Comparison of ENCODE assay signal across 9 cellular contexts in the genomic region with DNA sequence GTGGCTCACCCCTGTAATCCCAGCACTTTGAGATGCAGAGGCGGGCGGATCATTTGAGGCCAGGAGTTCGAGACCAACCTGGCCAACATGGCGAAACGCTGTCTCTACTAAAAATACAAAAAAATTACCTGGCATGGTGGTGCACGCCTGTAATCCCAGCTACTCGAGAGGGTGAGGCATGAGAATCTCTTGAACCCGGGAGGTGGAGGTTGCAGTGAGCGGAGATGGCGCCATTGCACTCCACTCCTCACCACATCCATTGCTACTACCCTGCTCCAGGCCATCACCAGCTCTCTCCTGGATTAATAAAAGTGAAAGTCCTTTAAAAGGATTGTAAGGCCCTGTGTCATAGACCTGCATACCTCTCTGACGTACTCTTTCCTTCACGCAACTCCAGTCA.
DNase-seq lines count a peak whose midpoint lies in the region; ATAC-seq and TF ChIP-seq lines count a peak whose summit lies in the region.
"Had no signal": no experiment of that assay in that cellular context is flagged by ENCODE, and none has a peak within 500 bp of the region (broad histone marks: within the 10 kb centered on the region; RNA-seq: fewer than 3 reads in every experiment).

No MANE protein-coding gene starts in this region.

- ATAC-seq in CD8-positive, alpha-beta T cell, result no peak
- ATAC-seq in left colon, result no peak
- no peak for ATAC-seq in GM18511 (IDR thresholded peaks at IDR 0.05; ENCODE audit: unreplicated experiment)
- no peak for ATAC-seq in HG03457 (IDR thresholded peaks at IDR 0.05; ENCODE audit: unreplicated experiment)

- no peak for TF ChIP-seq CTCF in CD8-positive, alpha-beta T cell (IDR thresholded peaks at IDR 0.05)
- TF ChIP-seq CTCF in NB4 (IDR thresholded peaks at IDR 0.05; ENCODE audit: low read depth, low read length) (no peak), dorsolateral prefrontal cortex (IDR thresholded peaks at IDR 0.05 in 54 of 56, conservative IDR thresholded peaks at IDR 0.05 in 2 of 56; ENCODE audit: low read depth in 1 of 56, partially characterized antibody in 56 of 56) (no peak), neural progenitor cell (IDR thresholded peaks at IDR 0.05) (no peak)

- POLR2A ChIA-PET in CD8-positive, alpha-beta T cell (lab: Charles Lee), result interaction anchor here (0.8 to 2.5 kb wide), 5 partner anchors 9 to 207 kb away, joined by 3 to 10 read pairs (median 3); a partner anchor contains a TSS

- intact Hi-C loops in CD8-positive, alpha-beta T cell (cut with DNase I, micrococcal nuclease), result loop anchor here (2.0 to 10.0 kb wide), 11 partner anchors 391 to 1113 kb away; a partner anchor contains a TSS
- intact Hi-C loops in dorsolateral prefrontal cortex (cut with DNase I), result loop anchor here (2.0 to 10.0 kb wide), 4 partner anchors 94 to 476 kb away; a partner anchor contains a TSS
- intact Hi-C loops in left colon (cut with DNase I, micrococcal nuclease), result loop anchor here in 1 of 2 donors (2.0 kb wide), 1 partner anchor 477 kb away; a partner anchor contains a TSS

- no peak for DNase-seq in CD8-positive, alpha-beta T cell
- DNase-seq in NB4 (ENCODE audit: low read depth) (no peak), dorsolateral prefrontal cortex (no peak), neural progenitor cell (ENCODE audit: low spot score) (no peak), left colon (no peak), foreskin melanocyte (no peak)
- DNase-seq: posterior cingulate gyrus had no signal

- H3K4me3 Mint-ChIP-seq in CD8-positive, alpha-beta T cell, result peak overlapping the region; percentile 94
- peak overlapping the region; percentile 94 for H3K4me3 Mint-ChIP-seq in neural progenitor cell

- H3K36me3 ChIP-seq in CD8-positive, alpha-beta T cell (ENCODE audit: insufficient read depth, low read length), result peaks cover 19% of the 10 kb centered on the region
- H3K36me3 ChIP-seq in neural progenitor cell, result peaks cover 25% of the 10 kb centered on the region

- no peaks in the 10 kb centered on the region for H3K9me3 ChIP-seq in CD8-positive, alpha-beta T cell (ENCODE audit: low read length)
- no peaks in the 10 kb centered on the region for H3K9me3 ChIP-seq in neural progenitor cell (ENCODE audit: low read depth)

- no peaks in the 10 kb centered on the region for H4K20me1 ChIP-seq in neural progenitor cell (ENCODE audit: low read depth)

- H3K79me2 ChIP-seq in neural progenitor cell (ENCODE audit: low read depth), result peaks cover 25% of the 10 kb centered on the region

- no peak for TF ChIP-seq POLR2A in NB4 (IDR thresholded peaks at IDR 0.05; ENCODE audit: extremely low read depth, insufficient read length)

- peak overlapping the region; percentile 98 for H3K27ac Mint-ChIP-seq in CD8-positive, alpha-beta T cell
- H3K27ac Mint-ChIP-seq in neural progenitor cell, result no peak overlapping the region

- no peak overlapping the region for H2AFZ ChIP-seq in neural progenitor cell (replicated peaks)

- no peaks in the 10 kb centered on the region for H3K9me3 Mint-ChIP-seq in CD8-positive, alpha-beta T cell
- H3K9me3 Mint-ChIP-seq in neural progenitor cell, result no peaks in the 10 kb centered on the region

- H3F3A ChIP-seq in neural progenitor cell (ENCODE audit: low read depth), result peaks cover 6% of the 10 kb centered on the region

- CTCF ChIA-PET in CD8-positive, alpha-beta T cell (lab: Charles Lee), result interaction anchor here (2.4 kb wide), 1 partner anchor 23 kb away, joined by 10 read pairs; no protein-coding TSS in a partner anchor

- no peak overlapping the region for H3K27ac ChIP-seq in CD8-positive, alpha-beta T cell (ENCODE audit: low read depth, low read length)
- H3K27ac ChIP-seq in dorsolateral prefrontal cortex (peak overlapping the region in 23 of 59 donors; percentile 7 to 98 (median 49)), neural progenitor cell (no peak overlapping the region)

- peak overlapping the region; percentile 73 for H3K9ac ChIP-seq in neural progenitor cell

- H3K4me1 ChIP-seq in CD8-positive, alpha-beta T cell (ENCODE audit: insufficient read depth, low read length), result peaks cover 27% of the 10 kb centered on the region
- H3K4me1 ChIP-seq in neural progenitor cell, result peaks cover 10% of the 10 kb centered on the region

- no peaks in the 10 kb centered on the region for H3K27me3 ChIP-seq in CD8-positive, alpha-beta T cell (ENCODE audit: insufficient read depth, low read length)
- H3K27me3 ChIP-seq in dorsolateral prefrontal cortex (no peaks in the 10 kb centered on the region), neural progenitor cell (no peaks in the 10 kb centered on the region)

- H3K4me3 ChIP-seq in CD8-positive, alpha-beta T cell (ENCODE audit: low read depth, low read length), result peak overlapping the region; percentile 60
- H3K4me3 ChIP-seq in NB4 (ENCODE audit: low read depth, low read length), result peak overlapping the region; percentile 79
- peak overlapping the region in 54 of 59 donors; percentile 77 to 99 (median 92) for H3K4me3 ChIP-seq in dorsolateral prefrontal cortex
- H3K4me3 ChIP-seq in neural progenitor cell, result peak overlapping the region; percentile 89

- peak overlapping the region; percentile 86 for H3K4me2 ChIP-seq in neural progenitor cell

- no peaks in the 10 kb centered on the region for H3K27me3 Mint-ChIP-seq in CD8-positive, alpha-beta T cell (ENCODE audit: low read depth)
- no peaks in the 10 kb centered on the region for H3K27me3 Mint-ChIP-seq in neural progenitor cell (ENCODE audit: insufficient read depth, low read depth)

- H3K36me3 Mint-ChIP-seq in CD8-positive, alpha-beta T cell, result peaks cover 50% of the 10 kb centered on the region
- peaks cover 25% of the 10 kb centered on the region for H3K36me3 Mint-ChIP-seq in neural progenitor cell

- peaks cover 60% of the 10 kb centered on the region for H3K4me1 Mint-ChIP-seq in CD8-positive, alpha-beta T cell (ENCODE audit: low read depth)
- H3K4me1 Mint-ChIP-seq in neural progenitor cell, result peaks cover 19% of the 10 kb centered on the region
